In the genomic region with DNA sequence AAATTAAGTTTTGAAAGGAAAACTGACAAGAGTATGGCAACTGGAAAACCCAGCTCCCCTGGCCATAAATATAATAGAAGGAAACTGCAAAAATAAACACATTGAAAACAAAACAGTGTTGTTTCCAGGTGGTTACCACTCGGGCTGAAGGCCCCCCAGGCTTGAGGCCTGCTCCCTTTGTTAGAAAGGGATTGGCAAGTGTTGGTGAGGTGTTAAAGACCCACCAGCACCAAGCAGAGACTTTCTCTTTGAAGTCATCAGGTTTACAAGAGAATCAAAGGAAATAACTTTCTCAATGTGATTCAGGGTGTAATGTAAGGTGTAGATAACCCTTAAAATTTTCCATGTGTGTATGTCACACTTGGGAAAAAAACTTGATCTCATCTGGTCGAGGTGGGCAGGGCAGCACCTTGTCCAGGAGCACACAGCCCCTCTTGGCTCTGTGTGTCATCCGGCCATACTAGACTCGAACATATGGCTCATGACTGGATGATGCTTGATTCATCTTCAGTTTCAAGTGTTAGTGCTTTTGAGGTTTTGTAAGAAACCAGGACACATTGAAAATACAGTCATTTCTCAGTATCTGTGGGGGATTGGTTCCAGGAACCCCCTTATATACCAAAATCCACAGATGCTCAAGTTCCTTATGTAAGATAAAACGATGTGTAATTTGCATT, we compare ENCODE assay signal across 8 cellular contexts. TPM values are rescaled to one million over a fixed set of nuclear protein-coding genes. Genes with fewer than 3 reads are reported as not detected.
DNase-seq lines count a peak whose midpoint lies in the region; ATAC-seq and TF ChIP-seq lines count a peak whose summit lies in the region.

No MANE protein-coding gene starts in this region.

- TF ChIP-seq CTCF in HCT116 (IDR thresholded peaks at IDR 0.05 in 2 of 3, conservative IDR thresholded peaks at IDR 0.05 in 1 of 3; ENCODE audit: borderline replicate concordance in 1 of 3, insufficient read depth in 1 of 3, low read depth in 2 of 3, low read length in 2 of 3) (no peak), VCaP (conservative IDR thresholded peaks at IDR 0.05) (no peak), foreskin keratinocyte (conservative IDR thresholded peaks at IDR 0.05) (no peak), mucosa of descending colon (IDR thresholded peaks at IDR 0.05) (no peak)

- BruUV-seq in HCT116 (replicated peaks; lab: Mats Ljungman, UMichigan): no TSS peak

- H3K79me2 ChIP-seq in HCT116 (ENCODE audit: insufficient read depth, low read length): peaks cover 100% of the 10 kb centered on the region

- TF ChIP-seq RAD21 in HCT116 (IDR thresholded peaks at IDR 0.05; ENCODE audit: low read depth): no peak

- H4K20me1 ChIP-seq in HCT116 (ENCODE audit: insufficient read depth): peaks cover 14% of the 10 kb centered on the region; the same call in 1 of the 2 replicates

- ATAC-seq in HCT116 (no peak), foreskin keratinocyte (peak; percentile 26), GM19455 (IDR thresholded peaks at IDR 0.05; ENCODE audit: unreplicated experiment) (no peak), mucosa of descending colon (no peak)

- H3K27ac ChIP-seq in HCT116 (ENCODE audit: low read depth, low read length): peak overlapping the region; percentile 72
- H3K27ac ChIP-seq in VCaP: peak overlapping the region; percentile 92
- peak overlapping the region; percentile 98 for H3K27ac ChIP-seq in foreskin keratinocyte

- H3K9me3 ChIP-seq in HCT116 (ENCODE audit: control insufficient read depth in 1 of 2, insufficient read depth in 1 of 2, low read depth in 1 of 2, low read length in 2 of 2) (no peaks in the 10 kb centered on the region), mucosa of descending colon (no peaks in the 10 kb centered on the region)

- H3K9ac ChIP-seq in HCT116 (ENCODE audit: low read length): peak overlapping the region; percentile 71

- peaks cover 98 to 100% of the 10 kb centered on the region in 2 experiments for H3K4me1 ChIP-seq in HCT116 (ENCODE audit: control insufficient read depth in 1 of 2, insufficient read depth in 2 of 2, low read length in 2 of 2)
- H3K4me1 ChIP-seq in foreskin keratinocyte: peaks cover 70% of the 10 kb centered on the region
- H3K4me1 ChIP-seq in mucosa of descending colon (ENCODE audit: low read depth): peaks cover 87% of the 10 kb centered on the region

- no peak for TF ChIP-seq POLR2A in HCT116 (IDR thresholded peaks at IDR 0.05; ENCODE audit: borderline replicate concordance, extremely low read depth, insufficient read depth, insufficient read length)

- RAD21 ChIA-PET in HCT116 (lab: Charles Lee; ENCODE audit: low non-redundant PET in 1 of 2, low total read pairs in 2 of 2, uncharacterized antibody in 2 of 2, unreplicated experiment in 2 of 2): no interaction called here

- H3K36me3 ChIP-seq in HCT116 (ENCODE audit: control insufficient read depth in 1 of 2, insufficient read depth in 2 of 2, low read length in 2 of 2) (peaks cover 0 to 7% of the 10 kb centered on the region in 2 experiments; a peak in 1 of 4 replicates), mucosa of descending colon (ENCODE audit: low read depth) (no peaks in the 10 kb centered on the region), H7 (replicated peaks; ENCODE audit: control insufficient read depth, insufficient read depth, low read length) (peaks cover 2% of the 10 kb centered on the region; the same call in 1 of the 2 replicates)

- POLR2A ChIA-PET in HCT116 (lab: Charles Lee): no interaction called here

- H3K4me3 ChIP-seq in HCT116 (replicated peaks in 1 of 2; ENCODE audit: low read depth in 1 of 2, low read length in 2 of 2) (0 out of 4 replicates have a peak overlapping the region, but pooled peaks of 1 of the 2 experiments have one; percentile 3), mucosa of descending colon (no peak overlapping the region), H7 (ENCODE audit: insufficient read depth, low read depth, low read length) (no peak overlapping the region)

- H3K27me3 ChIP-seq in HCT116 (ENCODE audit: insufficient read depth, low read length) (no peaks in the 10 kb centered on the region), foreskin keratinocyte (no peaks in the 10 kb centered on the region), H7 (ENCODE audit: control insufficient read depth, insufficient read depth, low read length) (no peaks in the 10 kb centered on the region)

- H3K9me2 ChIP-seq in HCT116 (ENCODE audit: insufficient read depth): no peaks in the 10 kb centered on the region

- peak overlapping the region; percentile 75 for H3K4me2 ChIP-seq in HCT116 (ENCODE audit: low read length)

- intact Hi-C loops in HCT116 (cut with micrococcal nuclease) (no loop called here), mucosa of descending colon (cut with DNase I, micrococcal nuclease) (no loop called here)

- DNase-seq in HCT116 (ENCODE audit: low read depth, low spot score) (no peak), foreskin keratinocyte (peak in 1 of 2 donors; percentile 67), mucosa of descending colon (no peak), H7 (no peak), KG1 (lab: John Stamatoyannopoulos, UW) (no peak)
- DNase-seq in stimulated activated CD4-positive, alpha-beta T cell treated with anti-CD3 and anti-CD28 coated beads, TNF-alpha, amount 100 ng/mL, for 24 hours (ENCODE audit: low read depth in 3 of 3): peak; percentile 16 to 52 (median 29)

- CTCF ChIA-PET in HCT116 (lab: Charles Lee): no interaction called here

- H2AFZ ChIP-seq in HCT116 (ENCODE audit: low read depth, low read length, poor library complexity, severe bottlenecking): no peak overlapping the region

TF ChIP-seq in HCT116, 20 proteins besides CTCF, POLR2A, EP300 and RAD21:
- TF ChIP-seq TCF7L2 (IDR thresholded peaks at IDR 0.05; ENCODE audit: borderline replicate concordance, extremely low read depth, insufficient read depth, insufficient read length): peak; percentile 13
- TF ChIP-seq ZFX (IDR thresholded peaks at IDR 0.05): no peak
- TF ChIP-seq, protein P1, sequence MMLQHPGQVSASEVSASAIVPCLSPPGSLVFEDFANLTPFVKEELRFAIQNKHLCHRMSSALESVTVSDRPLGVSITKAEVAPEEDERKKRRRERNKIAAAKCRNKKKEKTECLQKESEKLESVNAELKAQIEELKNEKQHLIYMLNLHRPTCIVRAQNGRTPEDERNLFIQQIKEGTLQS (IDR thresholded peaks at IDR 0.05): no peak

RNA-seq across cellular contexts. Expression of a gene that starts 7.8 kb away (rescaled TPM):
- total RNA-seq in HCT116 (2021; ENCODE audit: unreplicated experiment) (651 TPM), foreskin keratinocyte (499 and 534 TPM in 2 replicates), mucosa of descending colon (1,000 to 10,000 TPM in 2 of 3 donors, 100 to 1,000 TPM in 1; 566 to 1,080 (median 1,014) TPM)
- 635 and 727 TPM in 2 replicates for polyA plus RNA-seq in HCT116 (2012)
- 532 and 546 TPM in 2 replicates for polyA plus RNA-seq in foreskin keratinocyte
- total RNA-seq in H7 (2014; rRNA removed; shearing (Covaris generic)): 163 and 226 TPM in 2 replicates

RNA-seq across cellular contexts. Expression of a gene that starts 36.3 kb away (rescaled TPM):
- total RNA-seq in HCT116 (2021; ENCODE audit: unreplicated experiment) (313 TPM), foreskin keratinocyte (273 and 286 TPM in 2 replicates), mucosa of descending colon (100 to 1,000 TPM; 338 to 393 (median 350) TPM)
- polyA plus RNA-seq in HCT116 (2012): 474 and 485 TPM in 2 replicates
- polyA plus RNA-seq in foreskin keratinocyte: 377 and 390 TPM in 2 replicates
- total RNA-seq in H7 (2014; rRNA removed; shearing (Covaris generic)): 408 and 422 TPM in 2 replicates

RNA-seq across cellular contexts. Expression of a gene that starts 37.5 kb away (rescaled TPM):
- total RNA-seq in HCT116 (2021; ENCODE audit: unreplicated experiment): 9.1 TPM
- polyA plus RNA-seq in HCT116 (2012): 2.1 and 2.2 TPM in 2 replicates
- 0.21 TPM in 1 of 2 replicates, not detected in the other for total RNA-seq in foreskin keratinocyte
- polyA plus RNA-seq in foreskin keratinocyte: 0.12 and 0.28 TPM in 2 replicates
- 10 to 100 TPM in 1 of 3 donors, 1 to 10 TPM in 2; 6.9 to 10.6 (median 7.4) TPM for total RNA-seq in mucosa of descending colon
- total RNA-seq in H7 (2014; rRNA removed; shearing (Covaris generic)): 8.2 and 13.7 TPM in 2 replicates

Comparison
In these comparisons a context has a peak if more than half of its experiments do, and no peak if none do; other contexts are left out.
1. DNase-seq: peak in stimulated activated CD4-positive, alpha-beta T cell treated with anti-CD3 and anti-CD28 coated beads, TNF-alpha, amount 100 ng/mL, for 24 hours (3 of 3); none in HCT116 (single experiment), mucosa of descending colon (0 of 3), H7 (single experiment) and KG1 (single experiment).
2. Peak in every context shown above with its lines, with median percentiles within 50 percentile points of each other: H3K27ac ChIP-seq.